8 cellular contexts compared by ENCODE assay signal in the genomic region with DNA sequence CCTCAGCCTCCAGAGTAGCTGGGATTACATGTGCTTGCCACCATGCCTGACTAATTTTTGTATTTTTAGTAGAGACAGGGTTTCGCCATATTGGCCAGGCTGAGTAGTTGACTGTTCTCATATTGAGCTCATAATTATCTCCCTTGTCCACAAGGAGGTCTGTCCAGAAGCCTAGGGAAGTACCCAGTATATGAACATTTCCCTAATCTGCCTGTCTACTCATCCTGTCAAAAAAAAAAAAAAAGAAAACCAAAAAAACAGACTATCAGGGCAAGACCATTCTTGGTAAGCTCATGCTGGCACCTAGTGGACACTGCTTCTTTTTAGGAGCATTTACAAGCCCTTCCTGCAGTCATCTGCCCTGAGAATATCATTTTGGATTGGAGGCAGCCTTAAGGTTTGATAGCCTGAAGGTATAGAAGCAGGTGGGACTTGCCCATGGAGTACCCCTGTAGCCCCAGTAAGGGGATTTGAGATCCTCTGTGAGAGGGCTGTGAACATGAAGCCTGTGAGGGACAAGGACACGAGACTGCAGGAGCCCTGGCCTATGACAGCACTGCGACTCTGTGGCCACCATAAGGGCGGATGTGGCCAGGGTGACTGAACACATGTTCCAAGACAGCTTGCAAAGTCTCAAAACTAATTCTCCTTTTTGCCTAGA.
DNase-seq lines count a peak whose midpoint lies in the region; ATAC-seq and TF ChIP-seq lines count a peak whose summit lies in the region.

No MANE protein-coding gene starts in this region.

- no peaks in the 10 kb centered on the region for H3K36me3 ChIP-seq in mucosa of rectum (ENCODE audit: control insufficient read depth in 2 of 2, insufficient read depth in 2 of 2, low read length in 2 of 2)

- peak; percentile 44 for DNase-seq in AG08396 (ENCODE audit: low spot score)
- peak; percentile 10 for DNase-seq in NCI-H146 treated with DMSO at 0.1 percent for 48 hours (lab: John Stamatoyannopoulos, UW; ENCODE audit: unreplicated experiment)
- peak; percentile 63 to 71 (median 64) for DNase-seq in effector memory CD8-positive, alpha-beta T cell
- no peak for DNase-seq in GM19240 (ENCODE audit: insufficient read length, low spot score)

- H3K4me1 ChIP-seq in mucosa of rectum (ENCODE audit: control insufficient read depth in 2 of 2, insufficient read depth in 2 of 2, low read length in 2 of 2): peaks cover 0 to 4% of the 10 kb centered on the region in 2 donors

- H3K4me3 Mint-ChIP-seq in effector memory CD8-positive, alpha-beta T cell: peak overlapping the region; percentile 48 to 78

- peaks cover 21 to 41% of the 10 kb centered on the region in 2 donors for H3K4me1 Mint-ChIP-seq in effector memory CD8-positive, alpha-beta T cell (ENCODE audit: low read depth in 2 of 2)

- H3K27me3 ChIP-seq in mucosa of rectum (ENCODE audit: control insufficient read depth in 2 of 2, insufficient read depth in 2 of 2, low read length in 2 of 2): no peaks in the 10 kb centered on the region

- no peak for TF ChIP-seq POLR2A in GM18505 (IDR thresholded peaks at IDR 0.05; ENCODE audit: borderline replicate concordance, extremely low read depth, insufficient read depth, insufficient read length)

- no peaks in the 10 kb centered on the region for H3K9me3 Mint-ChIP-seq in effector memory CD8-positive, alpha-beta T cell

- TF ChIP-seq CTCF in VCaP (conservative IDR thresholded peaks at IDR 0.05): peak; percentile 82

- peaks cover 5% of the 10 kb centered on the region for H3K36me3 Mint-ChIP-seq in effector memory CD8-positive, alpha-beta T cell (ENCODE audit: insufficient read depth)

- ATAC-seq in GM18505 (IDR thresholded peaks at IDR 0.05; ENCODE audit: unreplicated experiment) (peak; percentile 48), HG02870 (IDR thresholded peaks at IDR 0.05; ENCODE audit: unreplicated experiment) (peak; percentile 64)
- peak; percentile 96 for ATAC-seq in effector memory CD8-positive, alpha-beta T cell (replicated peaks)

- H3K4me3 ChIP-seq in mucosa of rectum (ENCODE audit: low read length in 2 of 2): no peak overlapping the region

- H3K9ac ChIP-seq in mucosa of rectum (ENCODE audit: low read depth in 1 of 2, low read length in 2 of 2): no peak overlapping the region

- H3K9me3 ChIP-seq in mucosa of rectum (ENCODE audit: control insufficient read depth in 2 of 2, low read length in 2 of 2): no peaks in the 10 kb centered on the region

- H3K27me3 Mint-ChIP-seq in effector memory CD8-positive, alpha-beta T cell: no peaks in the 10 kb centered on the region

- peak overlapping the region; percentile 82 to 89 for H3K27ac Mint-ChIP-seq in effector memory CD8-positive, alpha-beta T cell

- H3K27ac ChIP-seq in VCaP (no peak overlapping the region), mucosa of rectum (ENCODE audit: low read depth in 2 of 2, low read length in 2 of 2) (peak overlapping the region; percentile 45 to 69)
